25 cellular contexts compared by ENCODE assay signal in the genomic region with DNA sequence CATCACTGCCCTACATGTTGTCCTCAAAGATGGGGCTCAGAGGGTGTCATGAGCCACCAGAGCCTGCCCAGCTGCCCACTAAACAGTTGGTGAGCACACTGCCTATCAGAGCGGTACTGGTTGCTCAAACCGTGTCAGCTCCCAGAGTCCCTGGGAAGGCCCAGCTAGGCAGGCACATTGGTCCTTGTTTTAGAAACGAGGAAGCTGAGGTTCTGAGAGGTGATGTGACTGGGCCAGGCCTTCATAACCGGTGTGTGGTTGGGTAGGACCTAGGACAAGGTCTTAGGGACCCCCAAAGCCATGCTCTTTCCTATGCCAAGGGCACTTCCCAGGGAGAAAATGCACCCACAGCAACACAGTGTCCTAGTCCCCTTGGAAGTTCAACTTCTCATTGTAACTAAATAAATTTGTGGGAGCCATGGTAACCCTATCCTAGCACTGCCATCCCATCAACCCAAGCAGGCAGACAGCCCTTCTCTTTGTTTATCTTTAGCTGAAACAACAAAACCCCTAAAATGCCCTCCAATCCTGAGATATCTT.
DNase-seq lines count a peak whose midpoint lies in the region; TF ChIP-seq lines count a peak whose summit lies in the region.
"Had no signal": no experiment of that assay in that cellular context is flagged by ENCODE, and none has a peak within 500 bp of the region (broad histone marks: within the 10 kb centered on the region; RNA-seq: fewer than 3 reads in every experiment).

No MANE protein-coding gene starts in this region.

- no peak overlapping the region for H3K4me3 Mint-ChIP-seq in endodermal cell
- no peak overlapping the region for H3K4me3 Mint-ChIP-seq in type B pancreatic cell
- H3K4me3 Mint-ChIP-seq in neural progenitor cell, result no peak overlapping the region
- H3K4me3 Mint-ChIP-seq: CD14-positive monocyte; CD4-positive, alpha-beta memory T cell; CD4-positive, CD25-positive, alpha-beta regulatory T cell; CD8-positive, alpha-beta memory T cell had no signal

- TF ChIP-seq CTCF in endodermal cell (conservative IDR thresholded peaks at IDR 0.05), result no peak
- no peak for TF ChIP-seq CTCF in type B pancreatic cell (conservative IDR thresholded peaks at IDR 0.05)
- no peak for TF ChIP-seq CTCF in neural progenitor cell (IDR thresholded peaks at IDR 0.05)
- no peak for TF ChIP-seq CTCF in prostate gland (IDR thresholded peaks at IDR 0.05)

- H3K27ac Mint-ChIP-seq in endodermal cell (no peak overlapping the region), type B pancreatic cell (no peak overlapping the region), neural progenitor cell (no peak overlapping the region)
- H3K27ac Mint-ChIP-seq: CD14-positive monocyte; CD4-positive, alpha-beta memory T cell; CD4-positive, CD25-positive, alpha-beta regulatory T cell; CD8-positive, alpha-beta memory T cell had no signal

- no peak overlapping the region for H3K9ac ChIP-seq in endodermal cell (ENCODE audit: extremely low read depth, low read length, poor library complexity, severe bottlenecking)
- H3K9ac ChIP-seq in neural progenitor cell, result no peak overlapping the region
- H3K9ac ChIP-seq: BLaER1 had no signal

- DNase-seq in endodermal cell (peak; percentile 9), islet precursor cell (peak; percentile 28), type B pancreatic cell (ENCODE audit: extremely low spot score, unreplicated experiment) (peak; percentile 24), NCI-H526 treated with DMSO at 0.1 percent for 48 hours (lab: John Stamatoyannopoulos, UW) (no peak), neural progenitor cell (ENCODE audit: low spot score) (no peak), prostate gland (ENCODE audit: low spot score) (no peak), HPDE6-E6E7 (ENCODE audit: extremely low spot score) (no peak)
- DNase-seq: 8988T; ACHN; BE2C; C1 segment of cervical spinal cord; CD4-positive, alpha-beta memory T cell; CD4-positive, CD25-positive, alpha-beta regulatory T cell; CD8-positive, alpha-beta memory T cell; COR-L47; DMS 273 treated with DMSO at 0.1 percent for 48 hours; DMS153; DMS53; DMS79; DND-41; EL; GDM1 had no signal

- H4K20me1 ChIP-seq in neural progenitor cell (ENCODE audit: low read depth), result no peaks in the 10 kb centered on the region
- H4K20me1 ChIP-seq: BLaER1 had no signal

- H3K27me3 ChIP-seq in endodermal cell (ENCODE audit: control insufficient read depth, insufficient read depth, low read length, poor library complexity, severe bottlenecking) (peaks cover 5% of the 10 kb centered on the region), neural progenitor cell (peaks cover 8% of the 10 kb centered on the region), prostate gland (replicated peaks; ENCODE audit: insufficient read depth) (no peaks in the 10 kb centered on the region)
- H3K27me3 ChIP-seq: BE2C, BLaER1 had no signal

- TF ChIP-seq POLR2A in prostate gland (IDR thresholded peaks at IDR 0.05), result no peak

- H3K27ac ChIP-seq in endodermal cell (ENCODE audit: low read depth, low read length) (no peak overlapping the region), neural progenitor cell (no peak overlapping the region), prostate gland (no peak overlapping the region)
- H3K27ac ChIP-seq: BLaER1 had no signal

- no peaks in the 10 kb centered on the region for H3K9me3 Mint-ChIP-seq in endodermal cell
- no peaks in the 10 kb centered on the region for H3K9me3 Mint-ChIP-seq in type B pancreatic cell
- no peaks in the 10 kb centered on the region for H3K9me3 Mint-ChIP-seq in neural progenitor cell
- H3K9me3 Mint-ChIP-seq: CD14-positive monocyte; CD4-positive, alpha-beta memory T cell; CD8-positive, alpha-beta memory T cell had no signal

- no peak overlapping the region for H2AFZ ChIP-seq in neural progenitor cell (replicated peaks)

- H3K9me3 ChIP-seq in endodermal cell (ENCODE audit: control insufficient read depth, low read length) (no peaks in the 10 kb centered on the region), neural progenitor cell (ENCODE audit: low read depth) (no peaks in the 10 kb centered on the region), prostate gland (no peaks in the 10 kb centered on the region)
- H3K9me3 ChIP-seq: BE2C, BLaER1 had no signal

- no peak overlapping the region for H3K4me3 ChIP-seq in endodermal cell (ENCODE audit: low read length)
- no peak overlapping the region for H3K4me3 ChIP-seq in neural progenitor cell
- no peak overlapping the region for H3K4me3 ChIP-seq in prostate gland
- H3K4me3 ChIP-seq: BLaER1, GM12878 had no signal

- H3K4me1 ChIP-seq in endodermal cell (ENCODE audit: control insufficient read depth, insufficient read depth, low read length), result no peaks in the 10 kb centered on the region
- H3K4me1 ChIP-seq in neural progenitor cell, result peaks cover 7% of the 10 kb centered on the region
- H3K4me1 ChIP-seq in prostate gland (replicated peaks), result no peaks in the 10 kb centered on the region
- H3K4me1 ChIP-seq: BE2C, BLaER1 had no signal

- H3K36me3 Mint-ChIP-seq in endodermal cell (ENCODE audit: low read depth) (no peaks in the 10 kb centered on the region), type B pancreatic cell (no peaks in the 10 kb centered on the region), neural progenitor cell (no peaks in the 10 kb centered on the region)
- H3K36me3 Mint-ChIP-seq: CD14-positive monocyte; CD4-positive, alpha-beta memory T cell; CD4-positive, CD25-positive, alpha-beta regulatory T cell; CD8-positive, alpha-beta memory T cell had no signal

- H3F3A ChIP-seq in neural progenitor cell (ENCODE audit: low read depth), result no peaks in the 10 kb centered on the region

- H3K4me2 ChIP-seq in neural progenitor cell, result no peak overlapping the region
- H3K4me2 ChIP-seq: BLaER1 had no signal

- H3K4me1 Mint-ChIP-seq in endodermal cell, result no peaks in the 10 kb centered on the region
- H3K4me1 Mint-ChIP-seq in type B pancreatic cell (ENCODE audit: unreplicated experiment), result no peaks in the 10 kb centered on the region
- no peaks in the 10 kb centered on the region for H3K4me1 Mint-ChIP-seq in neural progenitor cell
- H3K4me1 Mint-ChIP-seq: CD14-positive monocyte; CD4-positive, alpha-beta memory T cell; CD4-positive, CD25-positive, alpha-beta regulatory T cell; CD8-positive, alpha-beta memory T cell had no signal

- H3K36me3 ChIP-seq in endodermal cell (ENCODE audit: control insufficient read depth, insufficient read depth, low read length), result no peaks in the 10 kb centered on the region
- H3K36me3 ChIP-seq in neural progenitor cell, result no peaks in the 10 kb centered on the region
- no peaks in the 10 kb centered on the region for H3K36me3 ChIP-seq in prostate gland
- H3K36me3 ChIP-seq: BE2C, BLaER1 had no signal

- intact Hi-C loops in prostate gland (cut with DNase I), result no loop called here

- WGBS in endodermal cell (ENCODE audit: insufficient coverage in 1 of 2, insufficient read length in 1 of 2), 2 experiments, result 87 to 100% methylated on average over 1 to 4 of the region's 4 CpGs
- WGBS in prostate gland, result 93% methylated on average over 4 of the region's 4 CpGs

- no peaks in the 10 kb centered on the region for H3K79me2 ChIP-seq in neural progenitor cell (ENCODE audit: low read depth)

- peaks cover 5% of the 10 kb centered on the region for H3K27me3 Mint-ChIP-seq in endodermal cell (ENCODE audit: insufficient read depth)
- peaks cover 26% of the 10 kb centered on the region for H3K27me3 Mint-ChIP-seq in type B pancreatic cell
- H3K27me3 Mint-ChIP-seq in neural progenitor cell (ENCODE audit: insufficient read depth, low read depth), result peaks cover 4% of the 10 kb centered on the region
- H3K27me3 Mint-ChIP-seq: CD4-positive, CD25-positive, alpha-beta regulatory T cell; CD8-positive, alpha-beta memory T cell had no signal

Comparison
In these comparisons a context has a peak if more than half of its experiments do, and no peak if none do; other contexts are left out.
1. DNase-seq: peak in endodermal cell (single experiment), islet precursor cell (single experiment) and type B pancreatic cell (single experiment); none in NCI-H526 treated with DMSO at 0.1 percent for 48 hours (single experiment), neural progenitor cell (single experiment), prostate gland (single experiment) and HPDE6-E6E7 (single experiment).